In genomic region chr13:49112782-49113525, GRCh38 we compare ENCODE assay signal across 1 cellular context.
TF ChIP-seq lines count a peak whose summit lies in the region.

No MANE protein-coding gene starts in this region.

TF ChIP-seq in HepG2, 621 proteins besides CTCF, POLR2A, EP300 and RAD21 (continued from another document):
- TF ChIP-seq, protein P1, sequence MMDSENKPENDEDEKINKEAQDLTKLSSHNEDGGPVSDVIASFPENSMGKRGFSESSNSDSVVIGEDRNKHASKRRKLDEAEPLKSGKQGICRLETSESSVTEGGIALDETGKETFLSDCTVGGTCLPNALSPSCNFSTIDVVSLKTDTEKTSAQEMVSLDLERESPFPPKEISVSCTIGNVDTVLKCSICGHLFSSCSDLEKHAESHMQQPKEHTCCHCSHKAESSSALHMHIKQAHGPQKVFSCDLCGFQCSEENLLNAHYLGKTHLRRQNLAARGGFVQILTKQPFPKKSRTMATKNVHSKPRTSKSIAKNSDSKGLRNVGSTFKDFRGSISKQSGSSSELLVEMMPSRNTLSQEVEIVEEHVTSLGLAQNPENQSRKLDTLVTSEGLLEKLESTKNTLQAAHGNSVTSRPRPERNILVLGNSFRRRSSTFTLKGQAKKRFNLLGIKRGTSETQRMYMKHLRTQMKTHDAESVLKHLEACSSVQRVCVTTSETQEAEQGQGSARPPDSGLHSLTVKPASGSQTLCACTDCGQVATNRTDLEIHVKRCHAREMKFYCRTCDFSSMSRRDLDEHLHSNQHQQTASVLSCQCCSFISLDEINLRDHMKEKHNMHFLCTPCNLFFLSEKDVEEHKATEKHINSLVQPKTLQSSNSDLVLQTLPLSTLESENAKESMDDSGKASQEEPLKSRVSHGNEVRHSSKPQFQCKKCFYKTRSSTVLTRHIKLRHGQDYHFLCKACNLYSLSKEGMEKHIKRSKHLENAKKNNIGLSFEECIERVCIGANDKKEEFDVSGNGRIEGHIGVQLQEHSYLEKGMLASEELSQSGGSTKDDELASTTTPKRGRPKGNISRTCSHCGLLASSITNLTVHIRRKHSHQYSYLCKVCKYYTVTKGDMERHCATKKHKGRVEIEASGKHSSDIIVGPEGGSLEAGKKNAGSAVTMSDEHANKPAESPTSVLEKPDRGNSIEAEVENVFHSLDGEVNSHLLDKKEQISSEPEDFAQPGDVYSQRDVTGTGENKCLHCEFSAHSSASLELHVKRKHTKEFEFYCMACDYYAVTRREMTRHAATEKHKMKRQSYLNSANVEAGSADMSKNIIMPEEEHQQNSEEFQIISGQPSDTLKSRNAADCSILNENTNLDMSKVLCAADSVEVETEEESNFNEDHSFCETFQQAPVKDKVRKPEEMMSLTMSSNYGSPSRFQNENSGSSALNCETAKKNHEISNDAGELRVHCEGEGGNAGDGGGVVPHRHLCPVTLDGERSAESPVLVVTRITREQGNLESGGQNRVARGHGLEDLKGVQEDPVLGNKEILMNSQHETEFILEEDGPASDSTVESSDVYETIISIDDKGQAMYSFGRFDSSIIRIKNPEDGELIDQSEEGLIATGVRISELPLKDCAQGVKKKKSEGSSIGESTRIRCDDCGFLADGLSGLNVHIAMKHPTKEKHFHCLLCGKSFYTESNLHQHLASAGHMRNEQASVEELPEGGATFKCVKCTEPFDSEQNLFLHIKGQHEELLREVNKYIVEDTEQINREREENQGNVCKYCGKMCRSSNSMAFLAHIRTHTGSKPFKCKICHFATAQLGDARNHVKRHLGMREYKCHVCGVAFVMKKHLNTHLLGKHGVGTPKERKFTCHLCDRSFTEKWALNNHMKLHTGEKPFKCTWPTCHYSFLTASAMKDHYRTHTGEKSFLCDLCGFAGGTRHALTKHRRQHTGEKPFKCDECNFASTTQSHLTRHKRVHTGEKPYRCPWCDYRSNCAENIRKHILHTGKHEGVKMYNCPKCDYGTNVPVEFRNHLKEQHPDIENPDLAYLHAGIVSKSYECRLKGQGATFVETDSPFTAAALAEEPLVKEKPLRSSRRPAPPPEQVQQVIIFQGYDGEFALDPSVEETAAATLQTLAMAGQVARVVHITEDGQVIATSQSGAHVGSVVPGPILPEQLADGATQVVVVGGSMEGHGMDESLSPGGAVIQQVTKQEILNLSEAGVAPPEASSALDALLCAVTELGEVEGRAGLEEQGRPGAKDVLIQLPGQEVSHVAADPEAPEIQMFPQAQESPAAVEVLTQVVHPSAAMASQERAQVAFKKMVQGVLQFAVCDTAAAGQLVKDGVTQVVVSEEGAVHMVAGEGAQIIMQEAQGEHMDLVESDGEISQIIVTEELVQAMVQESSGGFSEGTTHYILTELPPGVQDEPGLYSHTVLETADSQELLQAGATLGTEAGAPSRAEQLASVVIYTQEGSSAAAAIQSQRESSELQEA (CRISPR knock-in tag; IDR thresholded peaks at IDR 0.05; ENCODE audit: not compliant biosample characterization) = no peak
- no peak for TF ChIP-seq ZNF713 (CRISPR knock-in tag; IDR thresholded peaks at IDR 0.05)
